17 cellular contexts compared by ENCODE assay signal in the genomic region with DNA sequence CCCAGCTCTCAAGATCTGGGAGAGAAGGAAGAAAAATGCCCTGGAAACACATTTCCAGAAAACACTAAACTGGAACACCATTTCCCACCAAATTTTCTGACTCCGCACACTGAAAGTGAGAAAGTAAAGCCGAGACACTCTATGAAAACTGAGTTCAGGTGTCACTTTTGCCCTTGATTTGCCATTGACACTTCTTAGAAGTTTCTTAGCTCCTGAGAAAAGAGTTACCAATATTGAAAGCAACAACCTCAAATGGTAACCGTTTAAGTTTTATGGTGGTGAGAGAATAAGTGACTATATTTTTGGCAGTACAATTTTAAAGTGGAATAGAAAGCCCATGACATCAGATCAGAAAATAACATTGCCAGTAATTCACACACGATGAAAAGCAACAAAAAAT. TPM values are rescaled to one million over a fixed set of nuclear protein-coding genes. Genes with fewer than 3 reads are reported as not detected.
DNase-seq lines count a peak whose midpoint lies in the region; ATAC-seq and TF ChIP-seq lines count a peak whose summit lies in the region.
"Had no signal": no experiment of that assay in that cellular context is flagged by ENCODE, and none has a peak within 500 bp of the region (broad histone marks: within the 10 kb centered on the region; RNA-seq: fewer than 3 reads in every experiment).

No MANE protein-coding gene starts in this region.

- no peaks in the 10 kb centered on the region for H3K36me3 ChIP-seq in upper lobe of left lung
- H3K36me3 ChIP-seq: spleen had no signal

- WGBS in upper lobe of left lung, 2 donors = 80 to 82% methylated on average over 4 of the region's 4 CpGs

- no peak for DNase-seq in activated naive CD4-positive, alpha-beta T cell treated with anti-CD3 and anti-CD28 coated beads, Interleukin-2, amount 10 ng/mL, durations not matched to agents 7 days and 5 days
- DNase-seq in activated naive CD4-positive, alpha-beta T cell treated with anti-CD3 and anti-CD28 coated beads, Interleukin-2, amount 50 U/mL, for 16 hours = no peak
- DNase-seq in stimulated activated effector memory CD8-positive, alpha-beta T cell treated with anti-CD3 and anti-CD28 coated beads, Interleukin-12 subunit alpha, Interleukin-12 subunit beta, amount 100 ng/mL, for 72 hours (ENCODE audit: low spot score in 2 of 2) = peak in 1 of 2 donors; percentile 60
- no peak for DNase-seq in stimulated activated CD4-positive, alpha-beta T cell treated with anti-CD3 and anti-CD28 coated beads, Interleukin-15, amount 100 ng/mL, for 24 hours
- no peak for DNase-seq in upper lobe of left lung
- no peak for DNase-seq in C1 segment of cervical spinal cord (lab: John Stamatoyannopoulos, UW)
- DNase-seq: ACHN; activated CD4-positive, CD25-positive, alpha-beta regulatory T cell; activated gamma-delta T cell treated with Interleukin-2 at 50 U/mL for 16 hours; NCI-H1105; spleen had no signal

- H3K27me3 Mint-ChIP-seq in activated naive CD4-positive, alpha-beta T cell treated with anti-CD3 and anti-CD28 coated beads, Interleukin-2, amount 10 ng/mL, durations not matched to agents 7 days and 5 days = no peaks in the 10 kb centered on the region
- H3K27me3 Mint-ChIP-seq: memory B cell had no signal

- ATAC-seq in GM21423 (IDR thresholded peaks at IDR 0.05; ENCODE audit: unreplicated experiment) (peak; percentile 36), HG03095 (IDR thresholded peaks at IDR 0.05; ENCODE audit: unreplicated experiment) (peak; percentile 38), upper lobe of left lung (ENCODE audit: low FRiP score in 2 of 2) (no peak)
- peak; percentile 66 for ATAC-seq in stimulated activated effector memory CD8-positive, alpha-beta T cell treated with anti-CD3 and anti-CD28 coated beads, Interleukin-12 subunit alpha, Interleukin-12 subunit beta, amount 100 ng/mL, for 72 hours

- TF ChIP-seq EP300 in upper lobe of left lung (IDR thresholded peaks at IDR 0.05) = no peak

- no peak overlapping the region for H3K4me3 Mint-ChIP-seq in activated naive CD4-positive, alpha-beta T cell treated with anti-CD3 and anti-CD28 coated beads, Interleukin-2, amount 10 ng/mL, durations not matched to agents 7 days and 5 days
- H3K4me3 Mint-ChIP-seq in stimulated activated effector memory CD8-positive, alpha-beta T cell treated with anti-CD3 and anti-CD28 coated beads, Interleukin-12 subunit alpha, Interleukin-12 subunit beta, amount 100 ng/mL, for 72 hours = peak overlapping the region; percentile 38
- H3K4me3 Mint-ChIP-seq: memory B cell had no signal

- H3K27me3 ChIP-seq in upper lobe of left lung = no peaks in the 10 kb centered on the region
- H3K27me3 ChIP-seq: spleen had no signal

- H3K4me1 ChIP-seq in upper lobe of left lung = no peaks in the 10 kb centered on the region

- CTCF ChIA-PET in activated naive CD4-positive, alpha-beta T cell treated with anti-CD3 and anti-CD28 coated beads, Interleukin-2, amount 10 ng/mL, durations not matched to agents 7 days and 5 days (lab: Charles Lee) = interaction anchor here (0.7 to 3.3 kb wide), 6 partner anchors 9 to 211 kb away, joined by 3 to 22 read pairs (median 4); no protein-coding TSS in a partner anchor

- no peak overlapping the region for H3K4me3 ChIP-seq in upper lobe of left lung
- H3K4me3 ChIP-seq: spleen had no signal

- TF ChIP-seq CTCF in upper lobe of left lung (IDR thresholded peaks at IDR 0.05) = no peak

- no peak for TF ChIP-seq POLR2A in upper lobe of left lung (IDR thresholded peaks at IDR 0.05)

- H3K9me3 Mint-ChIP-seq in activated naive CD4-positive, alpha-beta T cell treated with anti-CD3 and anti-CD28 coated beads, Interleukin-2, amount 10 ng/mL, durations not matched to agents 7 days and 5 days = no peaks in the 10 kb centered on the region
- no peaks in the 10 kb centered on the region for H3K9me3 Mint-ChIP-seq in stimulated activated effector memory CD8-positive, alpha-beta T cell treated with anti-CD3 and anti-CD28 coated beads, Interleukin-12 subunit alpha, Interleukin-12 subunit beta, amount 100 ng/mL, for 72 hours
- H3K9me3 Mint-ChIP-seq: memory B cell had no signal

- peaks cover 18% of the 10 kb centered on the region for H3K4me1 Mint-ChIP-seq in activated naive CD4-positive, alpha-beta T cell treated with anti-CD3 and anti-CD28 coated beads, Interleukin-2, amount 10 ng/mL, durations not matched to agents 7 days and 5 days
- H3K4me1 Mint-ChIP-seq in stimulated activated effector memory CD8-positive, alpha-beta T cell treated with anti-CD3 and anti-CD28 coated beads, Interleukin-12 subunit alpha, Interleukin-12 subunit beta, amount 100 ng/mL, for 72 hours = peaks cover 32% of the 10 kb centered on the region

- peak overlapping the region; percentile 65 for H3K27ac Mint-ChIP-seq in activated naive CD4-positive, alpha-beta T cell treated with anti-CD3 and anti-CD28 coated beads, Interleukin-2, amount 10 ng/mL, durations not matched to agents 7 days and 5 days
- H3K27ac Mint-ChIP-seq in stimulated activated effector memory CD8-positive, alpha-beta T cell treated with anti-CD3 and anti-CD28 coated beads, Interleukin-12 subunit alpha, Interleukin-12 subunit beta, amount 100 ng/mL, for 72 hours = peak overlapping the region; percentile 80
- H3K27ac Mint-ChIP-seq: memory B cell had no signal

- H3K36me3 Mint-ChIP-seq in activated naive CD4-positive, alpha-beta T cell treated with anti-CD3 and anti-CD28 coated beads, Interleukin-2, amount 10 ng/mL, durations not matched to agents 7 days and 5 days = no peaks in the 10 kb centered on the region
- H3K36me3 Mint-ChIP-seq in stimulated activated effector memory CD8-positive, alpha-beta T cell treated with anti-CD3 and anti-CD28 coated beads, Interleukin-12 subunit alpha, Interleukin-12 subunit beta, amount 100 ng/mL, for 72 hours = peaks cover 5% of the 10 kb centered on the region

- no peak overlapping the region for H3K27ac ChIP-seq in upper lobe of left lung
- H3K27ac ChIP-seq: spleen had no signal

- no peaks in the 10 kb centered on the region for H3K9me3 ChIP-seq in upper lobe of left lung
- H3K9me3 ChIP-seq: spleen had no signal

RNA-seq across cellular contexts. Expression of a gene that starts 39.0 kb away (rescaled TPM):
- 10 to 100 TPM in 5 of 6 donors, 1 to 10 TPM in 1; 4.2 to 27.8 (median 14.4) TPM for total RNA-seq in upper lobe of left lung
- total RNA-seq: epithelial cell of proximal tubule, osteoblast, SK-MEL-5 had no signal

Comparison
In these comparisons a context has a peak if more than half of its experiments do, and no peak if none do; other contexts are left out.
1. ATAC-seq: peak in GM21423 (single experiment), HG03095 (single experiment) and stimulated activated effector memory CD8-positive, alpha-beta T cell treated with anti-CD3 and anti-CD28 coated beads, Interleukin-12 subunit alpha, Interleukin-12 subunit beta, amount 100 ng/mL, for 72 hours (single experiment); none in upper lobe of left lung (0 of 2).